ENCODE assay signal across 27 cellular contexts in the genomic region with DNA sequence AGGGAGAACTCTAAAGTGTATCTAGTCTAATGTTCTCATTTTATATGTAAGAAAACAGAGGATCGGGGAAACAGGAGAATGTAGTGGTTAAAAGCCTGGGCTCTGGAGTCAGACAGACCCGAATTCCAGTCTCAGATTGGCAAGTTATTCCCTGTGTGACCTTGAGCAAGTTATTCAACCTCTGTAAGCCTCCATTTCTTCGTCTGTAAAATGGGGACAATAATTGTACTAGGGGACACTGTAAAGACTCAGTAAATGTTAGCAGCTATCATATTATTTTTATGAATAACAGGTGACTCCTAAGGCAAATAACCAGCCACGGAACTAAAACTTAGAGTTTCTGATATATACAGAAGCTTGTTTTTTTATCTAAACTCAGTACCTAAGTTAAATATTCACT.
"Had no signal": no experiment of that assay in that cellular context is flagged by ENCODE, and none has a peak within 500 bp of the region (broad histone marks: within the 10 kb centered on the region; RNA-seq: fewer than 3 reads in every experiment).

No MANE protein-coding gene starts in this region.

- H3K27me3 ChIP-seq: suprapubic skin, testis, thyroid gland, tibial artery, tibial nerve, transverse colon, upper lobe of left lung, upper lobe of right lung, uterus, vagina had no signal

- H3K4me3 ChIP-seq: stomach, suprapubic skin, testis, thoracic aorta, thyroid gland, tibial artery, tibial nerve, transverse colon, upper lobe of left lung, upper lobe of right lung, uterus, vagina had no signal

- H3K4me1 ChIP-seq: stomach, suprapubic skin, testis, thyroid gland, tibial artery, tibial nerve, transverse colon, upper lobe of left lung, upper lobe of right lung, uterus, vagina had no signal

- H3K27ac ChIP-seq: stomach, suprapubic skin, testis, thoracic aorta, thyroid gland, tibial artery, tibial nerve, transverse colon, upper lobe of left lung, upper lobe of right lung, uterus, vagina had no signal

- H3K9me3 ChIP-seq: stomach, suprapubic skin, testis, thoracic aorta, thyroid gland, tibial artery, tibial nerve, transverse colon, upper lobe of left lung, upper lobe of right lung, uterus, vagina had no signal

- FAIRE-seq: urothelium cell line had no signal

- ATAC-seq: stimulated activated effector memory CD8-positive, alpha-beta T cell treated with anti-CD3 and anti-CD28 coated beads, Interleukin-12 subunit alpha, Interleukin-12 subunit beta, amount 100 ng/mL, for 72 hours; stimulated activated memory B cell treated with anti-CD40 and anti-IgM and Interleukin-4, amounts not matched to agents 10 μg/mL and 1 μg/mL and 100 μg/mL, for 72 hours; stimulated activated naive B cell treated with anti-CD40 and anti-IgM and Interleukin-4, amounts not matched to agents 10 μg/mL and 1 μg/mL and 100 μg/mL, for 72 hours; stimulated activated naive CD8-positive, alpha-beta T cell treated with anti-CD3 and anti-CD28 coated beads, Interleukin-15, amount 100 ng/mL, for 72 hours; stimulated activated naive CD8-positive, alpha-beta T cell treated with anti-CD3 and anti-CD28 coated beads, Interleukin-15, Interleukin-2, amounts not matched to agents 100 U/mL and 50 U/mL, for 24 hours; upper lobe of right lung had no signal

- H3K36me3 ChIP-seq: stomach, suprapubic skin, thoracic aorta, thyroid gland, tibial artery, tibial nerve, transverse colon, upper lobe of left lung, upper lobe of right lung, uterus, vagina had no signal

- DNase-seq: stimulated activated CD4-positive, alpha-beta T cell treated with anti-CD3 and anti-CD28 coated beads, Interleukin-2, amount 100 ng/mL, for 48 hours; stimulated activated CD4-positive, alpha-beta T cell treated with anti-CD3 and anti-CD28 coated beads, Interleukin-4, amount 100 ng/mL, for 1 hour; stimulated activated CD4-positive, alpha-beta T cell treated with anti-CD3 and anti-CD28 coated beads, Interleukin-4, amount 100 ng/mL, for 24 hours; stimulated activated CD4-positive, alpha-beta T cell treated with anti-CD3 and anti-CD28 coated beads, Interleukin-4, amount 100 ng/mL, for 4 hours; stimulated activated CD8-positive, alpha-beta memory T cell treated with anti-CD3 and anti-CD28 coated beads, Interleukin-4, amount 100 ng/mL, for 48 hours; stimulated activated naive B cell treated with anti-CD40 and anti-IgM and Interleukin-4, amounts not matched to agents 10 μg/mL and 1 μg/mL and 100 μg/mL, for 72 hours; stimulated activated naive CD4-positive, alpha-beta T cell; stimulated activated naive CD4-positive, alpha-beta T cell treated with Interleukin-2 at 50 U/mL for 16 hours; stimulated activated naive CD8-positive, alpha-beta T cell treated with anti-CD3 and anti-CD28 coated beads, Interleukin-15, amount 100 ng/mL, for 72 hours; stimulated activated naive CD8-positive, alpha-beta T cell treated with anti-CD3 and anti-CD28 coated beads, Interleukin-15, Interleukin-2, amounts not matched to agents 100 U/mL and 50 U/mL, for 24 hours; stomach; substantia nigra; testis; thyroid gland; tibial artery; transverse colon; trophoblast cell; upper lobe of left lung; upper lobe of right lung; uterus had no signal
